ENCODE assay signal across 1 cellular context in the genomic region with DNA sequence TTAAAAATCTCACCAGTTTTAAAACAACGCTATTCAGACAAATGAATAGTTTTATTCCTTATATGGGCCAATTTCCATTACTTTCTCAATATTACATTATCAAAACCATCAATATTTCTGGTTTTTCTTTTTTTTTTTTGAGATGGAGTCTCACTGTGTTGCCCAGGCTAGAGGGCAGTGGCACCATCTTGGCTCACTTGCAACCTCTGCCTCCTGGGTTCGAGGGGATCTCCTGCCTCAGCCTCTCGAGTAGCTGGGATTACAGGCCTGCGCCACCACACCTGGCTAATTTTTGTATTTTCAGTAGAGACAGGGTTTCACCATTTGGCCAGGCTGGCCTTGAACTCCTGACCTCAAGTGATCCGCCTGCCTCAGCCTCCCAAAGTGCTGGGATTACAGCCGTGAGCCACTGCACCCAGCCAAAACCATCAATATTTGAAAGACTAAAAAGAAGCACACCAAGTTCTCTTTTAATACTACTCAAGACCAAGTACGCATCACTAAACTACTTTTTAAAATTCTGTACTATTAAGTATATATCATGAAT.
A peak's percentile ranks its signal among the peaks of the same experiment; 100 is the strongest.
TF ChIP-seq lines count a peak whose summit lies in the region.

No MANE protein-coding gene starts in this region.

TF ChIP-seq in WTC11, 78 proteins besides CTCF, POLR2A, EP300 and RAD21:
- TF ChIP-seq ZNF121 (CRISPR knock-in tag; IDR thresholded peaks at IDR 0.05), result peak; percentile 90
